ENCODE assay signal across 30 cellular contexts in the genomic region with DNA sequence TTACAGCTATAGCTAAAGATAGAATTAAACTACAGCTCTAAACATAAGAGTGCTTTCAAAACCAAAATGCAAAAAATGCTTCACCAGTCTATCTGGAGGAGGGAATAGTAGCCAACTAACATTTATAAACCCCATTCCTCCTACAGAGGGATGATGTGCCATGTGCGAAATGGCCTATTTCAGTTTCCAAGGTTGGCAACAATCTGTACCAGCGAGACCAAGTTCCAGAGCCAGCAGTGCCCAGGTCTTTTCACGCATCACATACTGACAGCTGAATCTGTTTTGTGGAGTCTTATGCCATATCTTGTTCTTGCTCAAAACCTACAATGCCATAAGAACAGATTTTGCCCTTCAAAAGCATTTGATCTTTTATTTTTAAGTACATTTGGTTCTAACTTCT. TPM values are rescaled to one million over a fixed set of nuclear protein-coding genes. Genes with fewer than 3 reads are reported as not detected.
DNase-seq lines count a peak whose midpoint lies in the region; ATAC-seq and TF ChIP-seq lines count a peak whose summit lies in the region.
"Had no signal": no experiment of that assay in that cellular context is flagged by ENCODE, and none has a peak within 500 bp of the region (broad histone marks: within the 10 kb centered on the region; RNA-seq: fewer than 3 reads in every experiment).

No MANE protein-coding gene starts in this region.

- peaks cover 82% of the 10 kb centered on the region for H3K4me1 ChIP-seq in OCI-LY1 (ENCODE audit: insufficient read depth, low read length, severe bottlenecking)
- H3K4me1 ChIP-seq: colonic mucosa, pancreas, SJSA1, upper lobe of left lung had no signal

- H3K36me3 Mint-ChIP-seq in activated T-cell treated with anti-CD3 and anti-CD28 coated beads, Interleukin-2, amount 50 U/mL, for 24 hours (ENCODE audit: low read depth) = peaks cover 2% of the 10 kb centered on the region
- no peaks in the 10 kb centered on the region for H3K36me3 Mint-ChIP-seq in activated T-cell treated with anti-CD3 and anti-CD28 coated beads, Interleukin-2, amount 50 U/mL, for 4 hours (ENCODE audit: insufficient read depth)
- no peaks in the 10 kb centered on the region for H3K36me3 Mint-ChIP-seq in activated naive CD8-positive, alpha-beta T cell treated with anti-CD3 and anti-CD28 coated beads, Interleukin-2, amount 50 U/mL, for 24 hours (ENCODE audit: low read depth)
- H3K36me3 Mint-ChIP-seq: WTC11 had no signal

- H3K9me3 Mint-ChIP-seq in activated T-cell treated with anti-CD3 and anti-CD28 coated beads, Interleukin-2, amount 50 U/mL, for 24 hours = no peaks in the 10 kb centered on the region
- no peaks in the 10 kb centered on the region for H3K9me3 Mint-ChIP-seq in activated T-cell treated with anti-CD3 and anti-CD28 coated beads, Interleukin-2, amount 50 U/mL, for 4 hours
- H3K9me3 Mint-ChIP-seq in activated naive CD8-positive, alpha-beta T cell treated with anti-CD3 and anti-CD28 coated beads, Interleukin-2, amount 50 U/mL, for 24 hours = no peaks in the 10 kb centered on the region
- H3K9me3 Mint-ChIP-seq in stimulated activated naive CD8-positive, alpha-beta T cell treated with anti-CD3 and anti-CD28 coated beads, Interleukin-15, amount 100 ng/mL, for 72 hours = no peaks in the 10 kb centered on the region
- H3K9me3 Mint-ChIP-seq: CD4-positive, alpha-beta memory T cell; neural crest cell; WTC11 had no signal

- H3K4me1 Mint-ChIP-seq in activated T-cell treated with anti-CD3 and anti-CD28 coated beads, Interleukin-2, amount 50 U/mL, for 24 hours (ENCODE audit: low read depth) = peaks cover 90% of the 10 kb centered on the region
- H3K4me1 Mint-ChIP-seq in activated T-cell treated with anti-CD3 and anti-CD28 coated beads, Interleukin-2, amount 50 U/mL, for 4 hours (ENCODE audit: low read depth) = peaks cover 83% of the 10 kb centered on the region
- H3K4me1 Mint-ChIP-seq in activated naive CD8-positive, alpha-beta T cell treated with anti-CD3 and anti-CD28 coated beads, Interleukin-2, amount 50 U/mL, for 24 hours = peaks cover 94% of the 10 kb centered on the region
- H3K4me1 Mint-ChIP-seq in stimulated activated naive CD8-positive, alpha-beta T cell treated with anti-CD3 and anti-CD28 coated beads, Interleukin-15, amount 100 ng/mL, for 72 hours = peaks cover 90% of the 10 kb centered on the region

- no peaks in the 10 kb centered on the region for H3K27me3 ChIP-seq in OCI-LY1 (ENCODE audit: insufficient read depth, low read length)
- H3K27me3 ChIP-seq: colonic mucosa, pancreas, suprapubic skin, upper lobe of left lung had no signal

- peak overlapping the region; percentile 98 for H3K27ac ChIP-seq in OCI-LY1 (ENCODE audit: low read depth, low read length, poor library complexity, severe bottlenecking)
- H3K27ac ChIP-seq: colonic mucosa, epithelial cell of prostate, pancreas, SJSA1, suprapubic skin, upper lobe of left lung had no signal

- no peaks in the 10 kb centered on the region for H3K36me3 ChIP-seq in OCI-LY1 (ENCODE audit: insufficient read depth, low read length)
- H3K36me3 ChIP-seq: colonic mucosa, pancreas, SJSA1, suprapubic skin, upper lobe of left lung had no signal

- H3K4me2 ChIP-seq in OCI-LY1 (ENCODE audit: low read length) = peak overlapping the region; percentile 1; the same call in 1 of the 2 replicates

- H3K27ac Mint-ChIP-seq in activated T-cell treated with anti-CD3 and anti-CD28 coated beads, Interleukin-2, amount 50 U/mL, for 24 hours = peak overlapping the region; percentile 79
- peak overlapping the region; percentile 93 for H3K27ac Mint-ChIP-seq in activated naive CD8-positive, alpha-beta T cell treated with anti-CD3 and anti-CD28 coated beads, Interleukin-2, amount 50 U/mL, for 24 hours
- H3K27ac Mint-ChIP-seq in stimulated activated naive CD8-positive, alpha-beta T cell treated with anti-CD3 and anti-CD28 coated beads, Interleukin-15, amount 100 ng/mL, for 72 hours = peak overlapping the region in 1 of 2 donors; percentile 97
- H3K27ac Mint-ChIP-seq: WTC11 had no signal

- H3K9me3 ChIP-seq in OCI-LY1 (ENCODE audit: low read length) = no peaks in the 10 kb centered on the region
- H3K9me3 ChIP-seq: colonic mucosa, pancreas, SJSA1, suprapubic skin, upper lobe of left lung had no signal

- H3K27me3 Mint-ChIP-seq in activated T-cell treated with anti-CD3 and anti-CD28 coated beads, Interleukin-2, amount 50 U/mL, for 24 hours = no peaks in the 10 kb centered on the region
- H3K27me3 Mint-ChIP-seq in activated T-cell treated with anti-CD3 and anti-CD28 coated beads, Interleukin-2, amount 50 U/mL, for 4 hours (ENCODE audit: low read depth) = no peaks in the 10 kb centered on the region
- no peaks in the 10 kb centered on the region for H3K27me3 Mint-ChIP-seq in activated naive CD8-positive, alpha-beta T cell treated with anti-CD3 and anti-CD28 coated beads, Interleukin-2, amount 50 U/mL, for 24 hours
- H3K27me3 Mint-ChIP-seq in stimulated activated naive CD8-positive, alpha-beta T cell treated with anti-CD3 and anti-CD28 coated beads, Interleukin-15, amount 100 ng/mL, for 72 hours = no peaks in the 10 kb centered on the region
- H3K27me3 Mint-ChIP-seq: CD4-positive, alpha-beta memory T cell had no signal

- no peak overlapping the region for H2AFZ ChIP-seq in OCI-LY1 (ENCODE audit: low read length)

- H4K20me1 ChIP-seq in OCI-LY1 (ENCODE audit: insufficient read depth, low read length) = no peaks in the 10 kb centered on the region

- no peak for ATAC-seq in activated T-cell treated with anti-CD3 and anti-CD28 coated beads, Interleukin-2, amount 50 U/mL, for 4 hours
- no peak for ATAC-seq in activated naive CD8-positive, alpha-beta T cell treated with anti-CD3 and anti-CD28 coated beads, Interleukin-2, amount 50 U/mL, for 24 hours
- ATAC-seq in stimulated activated naive CD8-positive, alpha-beta T cell treated with anti-CD3 and anti-CD28 coated beads, Interleukin-15, amount 100 ng/mL, for 72 hours = no peak
- ATAC-seq in HG02840 (IDR thresholded peaks at IDR 0.05; ENCODE audit: low FRiP score, unreplicated experiment) = no peak
- ATAC-seq: left cardiac atrium, pancreas, WTC11 had no signal

- H3K9ac ChIP-seq in OCI-LY1 (ENCODE audit: low read length) = no peak overlapping the region; the same call in 1 of the 2 replicates

- no peak overlapping the region for H3K4me3 Mint-ChIP-seq in activated T-cell treated with anti-CD3 and anti-CD28 coated beads, Interleukin-2, amount 50 U/mL, for 24 hours
- no peak overlapping the region for H3K4me3 Mint-ChIP-seq in activated T-cell treated with anti-CD3 and anti-CD28 coated beads, Interleukin-2, amount 50 U/mL, for 4 hours
- peak overlapping the region; percentile 65 for H3K4me3 Mint-ChIP-seq in activated naive CD8-positive, alpha-beta T cell treated with anti-CD3 and anti-CD28 coated beads, Interleukin-2, amount 50 U/mL, for 24 hours
- H3K4me3 Mint-ChIP-seq in stimulated activated naive CD8-positive, alpha-beta T cell treated with anti-CD3 and anti-CD28 coated beads, Interleukin-15, amount 100 ng/mL, for 72 hours = peak overlapping the region; percentile 57 to 80
- H3K4me3 Mint-ChIP-seq: neural crest cell, WTC11 had no signal

- 0 out of 2 replicates have a peak, but pooled peaks cover 3% of the 10 kb centered on the region for H3K79me2 ChIP-seq in OCI-LY1 (ENCODE audit: insufficient read depth, low read length)

- no peaks in the 10 kb centered on the region for H3K9me2 ChIP-seq in OCI-LY1 (ENCODE audit: low read depth, low read length)

- H3F3A ChIP-seq in OCI-LY1 (ENCODE audit: insufficient read depth, low read length) = peaks cover 8% of the 10 kb centered on the region; the same call in 1 of the 2 replicates

- DNase-seq in activated T-cell treated with anti-CD3 and anti-CD28 coated beads, Interleukin-2, amount 50 U/mL, for 24 hours = no peak
- DNase-seq in activated T-cell treated with anti-CD3 and anti-CD28 coated beads, Interleukin-2, amount 50 U/mL, for 4 hours = no peak
- DNase-seq in activated naive CD8-positive, alpha-beta T cell treated with anti-CD3 and anti-CD28 coated beads, Interleukin-2, amount 50 U/mL, for 24 hours = no peak
- no peak for DNase-seq in stimulated activated naive CD8-positive, alpha-beta T cell treated with anti-CD3 and anti-CD28 coated beads, Interleukin-15, amount 100 ng/mL, for 72 hours
- no peak for DNase-seq in central memory CD4-positive, alpha-beta T cell
- no peak for DNase-seq in NCI-H510A treated with DMSO at 0.1 percent for 48 hours (lab: John Stamatoyannopoulos, UW)
- DNase-seq: activated CD4-positive, alpha-beta T cell treated with anti-CD3 and anti-CD28 coated beads, Interleukin-2, amount 50 U/mL, for 4 hours; activated gamma-delta T cell treated with Interleukin-2 at 50 U/mL for 16 hours; AML-193; CD4-positive, alpha-beta memory T cell; colonic mucosa; DMS 273 treated with DMSO at 0.1 percent for 48 hours; effector CD8-positive, alpha-beta T cell; hypothalamus; left cardiac atrium; NCI-H146; NCI-H345; pancreas; RPMI8226; stimulated activated CD4-positive, alpha-beta T cell treated with anti-CD3 and anti-CD28 coated beads, Interleukin-15, amount 100 ng/mL, for 24 hours; stimulated activated CD4-positive, alpha-beta T cell treated with anti-CD3 and anti-CD28 coated beads, Interleukin-4, amount 100 ng/mL, for 4 hours; upper lobe of left lung had no signal

- no peak for TF ChIP-seq CTCF in OCI-LY1 (IDR thresholded peaks at IDR 0.05; ENCODE audit: low read length)

- H3K4me3 ChIP-seq in OCI-LY1 (ENCODE audit: low read depth, low read length, poor library complexity, severe bottlenecking) = no peak overlapping the region
- H3K4me3 ChIP-seq: colonic mucosa, pancreas, SJSA1, suprapubic skin, upper lobe of left lung had no signal

RNA-seq across cellular contexts. Expression of gene NELL2, which starts 24.5 kb away (rescaled TPM):
- 10 to 100 TPM; 19.9 to 32.0 (median 22.8) TPM for total RNA-seq in activated T-cell treated with anti-CD3 and anti-CD28 coated beads, Interleukin-2, amount 50 U/mL, for 4 hours
- total RNA-seq: lung microvascular endothelial cell, SJSA1 had no signal

Comparison
In these comparisons a context has a peak if more than half of its experiments do, and no peak if none do; other contexts are left out.
1. H3K4me3 Mint-ChIP-seq: peak in activated naive CD8-positive, alpha-beta T cell treated with anti-CD3 and anti-CD28 coated beads, Interleukin-2, amount 50 U/mL, for 24 hours (single experiment) and stimulated activated naive CD8-positive, alpha-beta T cell treated with anti-CD3 and anti-CD28 coated beads, Interleukin-15, amount 100 ng/mL, for 72 hours (2 of 2); none in activated T-cell treated with anti-CD3 and anti-CD28 coated beads, Interleukin-2, amount 50 U/mL, for 24 hours (single experiment) and activated T-cell treated with anti-CD3 and anti-CD28 coated beads, Interleukin-2, amount 50 U/mL, for 4 hours (single experiment).